10 cellular contexts compared by ENCODE assay signal in genomic region chr1:226526801-226527595, GRCh38. TPM values are rescaled to one million over a fixed set of nuclear protein-coding genes. Genes with fewer than 3 reads are reported as not detected.
DNase-seq lines count a peak whose midpoint lies in the region; FAIRE-seq and TF ChIP-seq lines count a peak whose summit lies in the region.
"Had no signal": no experiment of that assay in that cellular context is flagged by ENCODE, and none has a peak within 500 bp of the region (broad histone marks: within the 10 kb centered on the region; RNA-seq: fewer than 3 reads in every experiment).

No MANE protein-coding gene starts in this region.

- H3K9ac ChIP-seq in fibroblast of lung (ENCODE audit: insufficient read depth, low read length): no peak overlapping the region

- H3K36me3 ChIP-seq in fibroblast of lung (ENCODE audit: control insufficient read depth, insufficient read depth, low read length) (no peaks in the 10 kb centered on the region), small intestine (ENCODE audit: control insufficient read depth in 2 of 2, insufficient read depth in 2 of 2, low read length in 2 of 2) (no peaks in the 10 kb centered on the region)

- no peaks in the 10 kb centered on the region for H3K4me1 Mint-ChIP-seq in progenitor cell of endocrine pancreas (ENCODE audit: low read depth)

- H3K27me3 ChIP-seq in fibroblast of lung (ENCODE audit: control insufficient read depth, insufficient read depth, low read length) (peaks cover 9% of the 10 kb centered on the region), small intestine (ENCODE audit: control insufficient read depth in 2 of 2, insufficient read depth in 2 of 2, low read length in 2 of 2) (no peaks in the 10 kb centered on the region)

- peak overlapping the region; percentile 16 for H3K4me3 ChIP-seq in GM12875 (ENCODE audit: low read depth, low read length)
- peak overlapping the region in 1 of 4 experiments; percentile 4 for H3K4me3 ChIP-seq in fibroblast of lung (replicated peaks in 1 of 4; ENCODE audit: control extremely low read depth in 1 of 4, insufficient read depth in 1 of 4, low read depth in 3 of 4, low read length in 4 of 4)
- no peak overlapping the region for H3K4me3 ChIP-seq in small intestine (ENCODE audit: low read depth in 1 of 2, low read length in 2 of 2)

- H2AFZ ChIP-seq in fibroblast of lung (ENCODE audit: low read length): peak overlapping the region; percentile 72

- H3K27ac Mint-ChIP-seq in progenitor cell of endocrine pancreas: peak overlapping the region; percentile 40
- H3K27ac Mint-ChIP-seq: brain had no signal

- H3K9me3 ChIP-seq in fibroblast of lung (ENCODE audit: control insufficient read depth, insufficient read depth, low read depth, low read length): no peaks in the 10 kb centered on the region
- H3K9me3 ChIP-seq in small intestine (ENCODE audit: control insufficient read depth, low read depth): no peaks in the 10 kb centered on the region

- no peaks in the 10 kb centered on the region for H3K4me1 ChIP-seq in fibroblast of lung (ENCODE audit: control insufficient read depth, extremely low read depth, insufficient read depth, low read length)
- H3K4me1 ChIP-seq in small intestine (ENCODE audit: control insufficient read depth in 2 of 2, insufficient read depth in 1 of 2, low read depth in 1 of 2, low read length in 1 of 2): no peaks in the 10 kb centered on the region

- DNase-seq in RKO (ENCODE audit: low spot score) (peak; percentile 11), fibroblast of lung (ENCODE audit: low read depth in 2 of 2) (peak in 1 of 2 donors; percentile 21), progenitor cell of endocrine pancreas (ENCODE audit: low spot score, unreplicated experiment) (no peak), NCI-H2081 treated with DMSO at 0.1 percent for 48 hours (lab: John Stamatoyannopoulos, UW) (no peak), epidermal melanocyte (ENCODE audit: insufficient read length, low spot score) (no peak), small intestine (no peak)
- no peak for DNase-seq in activated T-cell treated with anti-CD3 and anti-CD28 coated beads, Interleukin-2, amount 50 U/mL, for 48 hours
- DNase-seq: left colon had no signal

- 73 to 83% (median 82%) methylated on average over 20 to 21 of the region's 21 CpGs for WGBS in small intestine, 3 donors

- no peak overlapping the region for H3K4me3 Mint-ChIP-seq in progenitor cell of endocrine pancreas (ENCODE audit: low read depth)
- H3K4me3 Mint-ChIP-seq: brain had no signal

- no peaks in the 10 kb centered on the region for H3K9me3 Mint-ChIP-seq in progenitor cell of endocrine pancreas (ENCODE audit: low read depth)

- TF ChIP-seq CTCF in GM12875 (IDR thresholded peaks at IDR 0.05; ENCODE audit: borderline replicate concordance, insufficient read depth, low read depth, low read length) (no peak), fibroblast of lung (conservative IDR thresholded peaks at IDR 0.05 in 1 of 2, IDR thresholded peaks at IDR 0.05 in 1 of 2; ENCODE audit: low read depth in 1 of 2, low read length in 2 of 2) (no peak), progenitor cell of endocrine pancreas (IDR thresholded peaks at IDR 0.05; ENCODE audit: unreplicated experiment) (no peak)

- no peaks in the 10 kb centered on the region for H4K20me1 ChIP-seq in fibroblast of lung (ENCODE audit: control insufficient read depth, extremely low read depth, insufficient read depth, low read length)

- no peaks in the 10 kb centered on the region for H3K79me2 ChIP-seq in fibroblast of lung (ENCODE audit: control insufficient read depth, insufficient read depth, low read length)

- H3K27me3 Mint-ChIP-seq in progenitor cell of endocrine pancreas: peaks cover 8% of the 10 kb centered on the region

- no peak overlapping the region for H3K27ac ChIP-seq in fibroblast of lung (ENCODE audit: insufficient read depth, low read length)
- H3K27ac ChIP-seq in small intestine (ENCODE audit: low read depth in 1 of 2, low read length in 1 of 2): peak overlapping the region in 1 of 2 donors; percentile 9

- H3K36me3 Mint-ChIP-seq in progenitor cell of endocrine pancreas (ENCODE audit: insufficient read depth): no peaks in the 10 kb centered on the region
- H3K36me3 Mint-ChIP-seq: brain had no signal

- H3K4me2 ChIP-seq in fibroblast of lung (ENCODE audit: extremely low read depth, insufficient read depth, low read length): no peak overlapping the region

- no peak for FAIRE-seq in small intestine (lab: Jason Lieb, UNC)

RNA-seq across cellular contexts. Expression of gene STUM, which starts 21.6 kb away (rescaled TPM):
- total RNA-seq in fibroblast of lung (under 0.01 TPM in 1 of 2 replicates, not detected in the other), progenitor cell of endocrine pancreas (0.38 and 0.55 TPM in 2 replicates)
- polyA plus RNA-seq in fibroblast of lung (0.01 and 0.02 TPM in 2 replicates), small intestine (1 to 10 TPM in 1 of 3 donors, under 1 TPM in 2; under 0.01 to 9.6 (median under 0.01) TPM)
- polyA plus RNA-seq in fibroblast of lung (2012): not detected in 2 replicates
- polyA minus RNA-seq in fibroblast of lung (ENCODE audit: low replicate concordance): not detected in 2 replicates
